11 cellular contexts compared by ENCODE assay signal in the genomic region with DNA sequence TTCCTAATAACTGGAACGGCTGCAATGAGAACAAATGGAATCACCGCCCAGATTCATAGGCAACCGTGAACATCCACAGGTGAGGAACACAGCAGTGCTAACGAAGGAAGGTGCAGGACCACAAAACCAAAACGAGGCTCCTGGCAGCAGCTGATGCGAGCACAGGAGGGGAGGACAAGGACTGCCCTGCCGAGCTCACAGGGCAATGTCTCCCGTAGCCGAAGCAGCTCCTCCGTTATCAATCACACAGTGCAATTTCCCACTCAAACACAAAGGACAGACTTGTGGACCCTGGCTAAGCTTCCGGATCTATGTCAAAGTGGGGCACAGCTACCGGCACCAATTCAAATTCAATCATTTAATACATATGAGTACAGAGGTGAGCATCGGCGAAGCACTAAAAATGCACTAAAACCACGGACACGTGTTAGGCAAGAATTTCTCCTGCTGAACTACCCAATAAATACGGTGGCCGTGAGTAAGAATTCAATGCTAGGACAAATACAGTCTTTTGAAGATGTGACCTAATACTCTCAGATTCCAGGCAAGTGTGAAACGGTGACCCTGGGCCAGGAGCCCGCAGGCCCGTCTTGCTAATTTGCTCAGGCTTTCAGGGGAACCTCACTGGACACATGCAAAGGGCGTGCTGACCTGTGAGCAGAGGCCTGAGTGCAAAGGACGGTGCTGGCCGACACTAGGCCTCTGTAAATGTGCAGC.
DNase-seq lines count a peak whose midpoint lies in the region; ATAC-seq and TF ChIP-seq lines count a peak whose summit lies in the region.
"Had no signal": no experiment of that assay in that cellular context is flagged by ENCODE, and none has a peak within 500 bp of the region (broad histone marks: within the 10 kb centered on the region; RNA-seq: fewer than 3 reads in every experiment).

No MANE protein-coding gene starts in this region.

- H3K27me3 Mint-ChIP-seq in chondrocyte (ENCODE audit: low read depth): no peaks in the 10 kb centered on the region
- no peaks in the 10 kb centered on the region for H3K27me3 Mint-ChIP-seq in naive thymus-derived CD4-positive, alpha-beta T cell

- H2AK5ac ChIP-seq in mesendoderm (ENCODE audit: low read length): no peak overlapping the region

- no peaks in the 10 kb centered on the region for H3K27me3 ChIP-seq in mesendoderm (ENCODE audit: insufficient read depth, low read length, poor library complexity)
- no peaks in the 10 kb centered on the region for H3K27me3 ChIP-seq in thyroid gland
- no peaks in the 10 kb centered on the region for H3K27me3 ChIP-seq in naive thymus-derived CD4-positive, alpha-beta T cell (ENCODE audit: control insufficient read depth in 2 of 2, insufficient read depth in 2 of 2, low read length in 2 of 2)
- H3K27me3 ChIP-seq: neutrophil had no signal

- no peak overlapping the region for H3K4ac ChIP-seq in mesendoderm (ENCODE audit: low read depth, low read length)

- peak overlapping the region; percentile 72 for H3K23ac ChIP-seq in mesendoderm (ENCODE audit: low read length)

- no peaks in the 10 kb centered on the region for H3K9me3 ChIP-seq in thyroid gland
- no peaks in the 10 kb centered on the region for H3K9me3 ChIP-seq in naive thymus-derived CD4-positive, alpha-beta T cell (ENCODE audit: control insufficient read depth in 2 of 3, low read length in 3 of 3)
- H3K9me3 ChIP-seq: neutrophil had no signal

- H3K9ac ChIP-seq in mesendoderm (ENCODE audit: low read length): no peak overlapping the region

- CTCF ChIA-PET in naive thymus-derived CD4-positive, alpha-beta T cell (lab: Charles Lee): interaction anchor here (0.9 to 2.0 kb wide), 3 partner anchors 32 to 147 kb away, joined by 3 to 7 read pairs (median 6); no protein-coding TSS in a partner anchor

- H3K56ac ChIP-seq in mesendoderm (ENCODE audit: low read length): peak overlapping the region; percentile 58

- TF ChIP-seq CTCF in chondrocyte (IDR thresholded peaks at IDR 0.05): no peak
- no peak for TF ChIP-seq CTCF in thyroid gland (IDR thresholded peaks at IDR 0.05)
- no peak for TF ChIP-seq CTCF in omental fat pad (IDR thresholded peaks at IDR 0.05)

- H3K9me3 Mint-ChIP-seq in chondrocyte (ENCODE audit: low read depth): no peaks in the 10 kb centered on the region
- H3K9me3 Mint-ChIP-seq in naive thymus-derived CD4-positive, alpha-beta T cell: no peaks in the 10 kb centered on the region

- POLR2A ChIA-PET in naive thymus-derived CD4-positive, alpha-beta T cell (lab: Charles Lee): no interaction called here

- no peak overlapping the region for H2BK120ac ChIP-seq in mesendoderm (ENCODE audit: low read depth, low read length)

- peak overlapping the region; percentile 97 for H3K27ac Mint-ChIP-seq in chondrocyte (ENCODE audit: unreplicated experiment)
- H3K27ac Mint-ChIP-seq in naive thymus-derived CD4-positive, alpha-beta T cell: peak overlapping the region in 3 of 9 donors; percentile 10 to 17 (median 11)

- H3K79me2 ChIP-seq in mesendoderm (ENCODE audit: control insufficient read depth, insufficient read depth, low read length): peaks cover 66% of the 10 kb centered on the region

- H4K8ac ChIP-seq in mesendoderm (ENCODE audit: low read depth, low read length): no peak overlapping the region

- DNase-seq in activated CD8-positive, alpha-beta memory T cell treated with anti-CD3 and anti-CD28 coated beads for 24 hours: peak; percentile 48
- DNase-seq in activated CD8-positive, alpha-beta memory T cell treated with anti-CD3 and anti-CD28 coated beads, Interleukin-2, amount 50 U/mL, for 48 hours: no peak
- no peak for DNase-seq in chondrocyte (ENCODE audit: low spot score)
- DNase-seq in mesendoderm: no peak
- no peak for DNase-seq in thyroid gland
- DNase-seq in naive thymus-derived CD4-positive, alpha-beta T cell: no peak
- no peak for DNase-seq in omental fat pad (ENCODE audit: low spot score)
- DNase-seq: activated gamma-delta T cell, DND-41 had no signal

- no peak for ATAC-seq in naive thymus-derived CD4-positive, alpha-beta T cell
- no peak for ATAC-seq in omental fat pad (ENCODE audit: low FRiP score)
- ATAC-seq in HG03378 (IDR thresholded peaks at IDR 0.05; ENCODE audit: unreplicated experiment): no peak

- H3K36me3 ChIP-seq in mesendoderm (ENCODE audit: control insufficient read depth, insufficient read depth, low read length) (peaks cover 1% of the 10 kb centered on the region), thyroid gland (no peaks in the 10 kb centered on the region)
- H3K36me3 ChIP-seq in naive thymus-derived CD4-positive, alpha-beta T cell (ENCODE audit: control insufficient read depth in 2 of 3, insufficient read depth in 3 of 3, low read length in 3 of 3): peaks cover 0 to 5% (median 0%) of the 10 kb centered on the region in 3 experiments

- H3K18ac ChIP-seq in mesendoderm (ENCODE audit: low read length): peak overlapping the region; percentile 35

- intact Hi-C loops in thyroid gland (cut with DNase I): no loop called here
- intact Hi-C loops in naive thymus-derived CD4-positive, alpha-beta T cell (cut with micrococcal nuclease): no loop called here

- H4K5ac ChIP-seq in mesendoderm (ENCODE audit: low read length): no peak overlapping the region

- H3K4me3 Mint-ChIP-seq in chondrocyte (ENCODE audit: unreplicated experiment): no peak overlapping the region
- H3K4me3 Mint-ChIP-seq in naive thymus-derived CD4-positive, alpha-beta T cell: peak overlapping the region in 2 of 10 donors; percentile 21 to 44

- H2BK5ac ChIP-seq in mesendoderm (ENCODE audit: low read length): no peak overlapping the region

- TF ChIP-seq POLR2A in thyroid gland (IDR thresholded peaks at IDR 0.05): no peak

- H3K79me1 ChIP-seq in mesendoderm (ENCODE audit: low read length): peaks cover 43% of the 10 kb centered on the region

- H3K27ac ChIP-seq in mesendoderm (ENCODE audit: low read depth, low read length) (peak overlapping the region; percentile 78), thyroid gland (peak overlapping the region; percentile 78 to 86 (median 80))
- H3K27ac ChIP-seq in naive thymus-derived CD4-positive, alpha-beta T cell (ENCODE audit: low read depth, low read length): no peak overlapping the region
- H3K27ac ChIP-seq: neutrophil had no signal

- no CpG with 5 or more reads among the region's 24 CpGs for WGBS in mesendoderm (ENCODE audit: extremely low coverage, insufficient coverage, low lambda C conversion rate)
- WGBS in thyroid gland, 2 donors: 88% methylated on average over 24 of the region's 24 CpGs

- H2BK15ac ChIP-seq in mesendoderm (replicated peaks; ENCODE audit: low read depth): no peak overlapping the region

- peaks cover 91% of the 10 kb centered on the region for H3K4me1 Mint-ChIP-seq in chondrocyte (ENCODE audit: low read depth)
- H3K4me1 Mint-ChIP-seq in naive thymus-derived CD4-positive, alpha-beta T cell: peaks cover 70 to 100% (median 98%) of the 10 kb centered on the region in 7 donors

- H3K36me3 Mint-ChIP-seq in chondrocyte (ENCODE audit: low read depth): no peaks in the 10 kb centered on the region
- peaks cover 3 to 23% (median 4%) of the 10 kb centered on the region in 5 donors for H3K36me3 Mint-ChIP-seq in naive thymus-derived CD4-positive, alpha-beta T cell

- peaks cover 25% of the 10 kb centered on the region for H3K4me1 ChIP-seq in mesendoderm (ENCODE audit: control insufficient read depth, low read depth, low read length)
- peaks cover 59 to 82% of the 10 kb centered on the region in 2 donors for H3K4me1 ChIP-seq in thyroid gland
- peaks cover 39 to 41% of the 10 kb centered on the region in 2 donors for H3K4me1 ChIP-seq in naive thymus-derived CD4-positive, alpha-beta T cell (ENCODE audit: control insufficient read depth in 2 of 2, insufficient read depth in 2 of 2, low read length in 2 of 2)

- H3K4me2 ChIP-seq in mesendoderm (ENCODE audit: low read length): no peak overlapping the region

- H3K4me3 ChIP-seq in mesendoderm (ENCODE audit: low read length): no peak overlapping the region
- no peak overlapping the region for H3K4me3 ChIP-seq in thyroid gland (replicated peaks in 1 of 3)
- H3K4me3 ChIP-seq in naive thymus-derived CD4-positive, alpha-beta T cell (ENCODE audit: low read length): no peak overlapping the region
